ENCODE assay signal across 7 cellular contexts in the genomic region with DNA sequence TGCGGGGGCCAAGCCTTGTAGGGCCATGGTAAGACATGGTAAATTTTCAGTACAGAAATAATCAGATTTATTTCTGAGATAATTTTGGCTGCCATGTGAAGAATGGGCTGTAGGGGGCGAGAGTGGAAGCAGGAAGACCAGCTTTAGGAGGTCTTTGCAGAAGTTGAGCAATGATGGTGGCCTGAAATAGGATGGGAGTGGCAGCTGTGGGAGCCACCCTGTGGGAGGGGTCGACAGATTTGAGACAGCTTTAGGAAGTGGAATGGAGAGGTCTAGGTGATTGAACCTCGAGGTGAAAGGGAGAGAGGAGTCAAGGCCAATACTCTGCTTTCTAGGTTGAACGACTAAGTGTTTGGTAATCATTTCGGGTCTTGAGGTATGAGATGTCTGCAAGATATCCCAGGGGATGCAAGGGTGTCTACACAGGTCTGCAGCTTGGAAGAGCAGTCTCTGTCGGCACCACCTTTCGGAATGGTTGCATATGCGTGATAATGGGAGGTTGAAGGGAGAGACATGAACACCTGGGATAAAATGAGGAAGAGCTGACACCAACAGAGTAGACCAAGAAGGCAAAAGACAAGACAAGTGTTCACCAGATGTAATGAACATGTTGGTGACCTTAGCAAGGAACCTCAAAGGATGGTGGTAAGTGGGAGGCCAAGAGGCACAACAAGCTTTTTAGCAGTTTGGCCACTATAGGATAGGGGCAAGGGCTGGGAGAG. TPM values are rescaled to one million over a fixed set of nuclear protein-coding genes. Genes with fewer than 3 reads are reported as not detected.
DNase-seq lines count a peak whose midpoint lies in the region; ATAC-seq, FAIRE-seq and TF ChIP-seq lines count a peak whose summit lies in the region.

No MANE protein-coding gene starts in this region.

- BruUV-seq in HepG2 (replicated peaks; lab: Mats Ljungman, UMichigan) = no TSS peak

- H3K4me2 ChIP-seq in HepG2 (ENCODE audit: low read depth, low read length) = no peak overlapping the region

- H3K27ac ChIP-seq in SJCRH30 (no peak overlapping the region), HepG2 (ENCODE audit: extremely low read length, insufficient read depth, low read length) (no peak overlapping the region), upper lobe of right lung (no peak overlapping the region)

- no peak overlapping the region for H3K4me3 ChIP-seq in SJCRH30
- no peak overlapping the region for H3K4me3 ChIP-seq in HepG2 (replicated peaks in 1 of 3; ENCODE audit: insufficient read depth in 1 of 3, low read depth in 2 of 3, low read length in 3 of 3)
- no peak overlapping the region for H3K4me3 ChIP-seq in upper lobe of right lung

- CTCF ChIA-PET in HepG2 (lab: Yijun Ruan, JAX; ENCODE audit: low intra/inter-chr PET ratio, low total read pairs) = interaction anchor here (1.2 to 1.9 kb wide), 4 partner anchors 14 to 147 kb away, joined by 5 to 13 read pairs (median 5); partner anchors contain the start of gene GRN

- no peak; the same call in 2 of the 3 replicates for ATAC-seq in HepG2
- ATAC-seq in upper lobe of right lung = no peak
- ATAC-seq in GM19397 (IDR thresholded peaks at IDR 0.05; ENCODE audit: unreplicated experiment) = no peak

- peak; percentile 96 for FAIRE-seq in HepG2 (lab: Jason Lieb, UNC)

- no peak overlapping the region for H2AFZ ChIP-seq in HepG2 (ENCODE audit: low read length)

- POLR2A ChIA-PET in HepG2 (lab: Yijun Ruan, JAX) = interaction anchor here (0.6 to 1.1 kb wide), 6 partner anchors 8 to 142 kb away, joined by 3 to 8 read pairs (median 4); partner anchors contain the start of gene TMUB2

- peak; percentile 54; the same call in 1 of the 2 replicates for TF ChIP-seq RAD21 in HepG2 (CRISPR knock-in tag; IDR thresholded peaks at IDR 0.05)

- WGBS in HepG2 (ENCODE audit: low lambda C conversion rate) = 51% methylated on average over 9 of the region's 9 CpGs

- in situ Hi-C loops in HepG2 (cut with HindIII; ENCODE audit: extremely low pct_ligation_motif_present, low pct_unique_long_range_greater_than_20kb) = no loop called here

- peak; percentile 73 for TF ChIP-seq CTCF in HepG2 (CRISPR knock-in tag; IDR thresholded peaks at IDR 0.05)
- peak; percentile 68 for TF ChIP-seq CTCF in upper lobe of right lung (IDR thresholded peaks at IDR 0.05)

- TF ChIP-seq EP300 in HepG2 (IDR thresholded peaks at IDR 0.05; ENCODE audit: low read depth in 2 of 2, low read length in 2 of 2) = no peak
- TF ChIP-seq EP300 in HepG2 (CRISPR knock-in tag; IDR thresholded peaks at IDR 0.05; ENCODE audit: borderline replicate concordance) = no peak

- H3K9me3 ChIP-seq in SJCRH30 (replicated peaks) (no peaks in the 10 kb centered on the region), HepG2 (ENCODE audit: low read length) (no peaks in the 10 kb centered on the region), upper lobe of right lung (no peaks in the 10 kb centered on the region)

- peaks cover under 1% of the 10 kb centered on the region for H3K79me2 ChIP-seq in HepG2 (ENCODE audit: insufficient read depth, low read length)

- peaks cover 4% of the 10 kb centered on the region; the same call in 1 of the 2 replicates for H3K4me1 ChIP-seq in SJCRH30
- H3K4me1 ChIP-seq in HepG2 (ENCODE audit: insufficient read depth, low read length) = peaks cover 27% of the 10 kb centered on the region
- H3K4me1 ChIP-seq in upper lobe of right lung = peaks cover 11% of the 10 kb centered on the region

- TF ChIP-seq POLR2A in HepG2 (IDR thresholded peaks at IDR 0.05; ENCODE audit: insufficient read depth in 1 of 2, low read depth in 2 of 2, low read length in 2 of 2) = no peak

- H4K20me1 ChIP-seq in HepG2 (ENCODE audit: insufficient read depth, low read length) = no peaks in the 10 kb centered on the region

- H3K36me3 ChIP-seq in SJCRH30 = peaks cover 17% of the 10 kb centered on the region
- peaks cover 7 to 17% of the 10 kb centered on the region in 2 experiments; a peak in 4 of 5 replicates for H3K36me3 ChIP-seq in HepG2 (replicated peaks in 1 of 2; ENCODE audit: control insufficient read depth in 1 of 2, insufficient read depth in 2 of 2, low read length in 2 of 2)
- peaks cover 26% of the 10 kb centered on the region for H3K36me3 ChIP-seq in upper lobe of right lung

- DNase-seq in Daoy (ENCODE audit: low read depth) (peak; percentile 43), HuH-7.5 (ENCODE audit: low spot score) (peak; percentile 66), SJCRH30 (peak; percentile 63 to 80), astrocyte of the hippocampus (ENCODE audit: low read depth, low spot score) (peak; percentile 58), HepG2 (ENCODE audit: low spot score) (peak; percentile 78), upper lobe of right lung (no peak)

- intact Hi-C loops in HepG2 (cut with micrococcal nuclease; ENCODE audit: unreplicated experiment) (loop anchor here (2.0 to 5.0 kb wide), 2 partner anchors 15 to 123 kb away; partner anchors contain the start of gene UBTF), upper lobe of right lung (cut with DNase I) (no loop called here)

- H3K9ac ChIP-seq in HepG2 (ENCODE audit: insufficient read depth, low read depth, low read length) = no peak overlapping the region

- H3K27me3 ChIP-seq in SJCRH30 (no peaks in the 10 kb centered on the region), HepG2 (ENCODE audit: control insufficient read depth in 1 of 2, insufficient read depth in 2 of 2, low read length in 2 of 2) (no peaks in the 10 kb centered on the region; a peak in 1 of 5 replicates), upper lobe of right lung (no peaks in the 10 kb centered on the region)

RNA-seq across cellular contexts. Expression of gene ATXN7L3, which starts 4.2 kb away (rescaled TPM):
- total RNA-seq in Daoy (2014; rRNA removed; shearing (Covaris generic)) = 23.6 and 41.2 TPM in 2 replicates
- total RNA-seq in SJCRH30 (2014; rRNA removed; shearing (Covaris generic)) = 59.7 and 62.4 TPM in 2 replicates
- total RNA-seq in HepG2 (2016; rRNA removed; fragmentation: Illumina TruSeq; extraction: Trizol) (45.7 and 59.1 TPM in 2 replicates), upper lobe of right lung (65.0 TPM)
- 12.2 and 14.1 TPM in 2 replicates for total RNA-seq in HepG2 (2016; cell fraction: cytosol; rRNA removed; fragmentation: Illumina TruSeq; extraction: Trizol; ENCODE audit: low read depth)
- total RNA-seq in HepG2 (2016; cell fraction: insoluble cytoplasmic fraction; rRNA removed; fragmentation: Illumina TruSeq; extraction: Trizol) = 42.7 and 60.0 TPM in 2 replicates
- 45.9 and 46.8 TPM in 2 replicates for total RNA-seq in HepG2 (2016; cell fraction: membrane; rRNA removed; fragmentation: Illumina TruSeq; extraction: Trizol)
- 42.7 and 44.6 TPM in 2 replicates for total RNA-seq in HepG2 (2016; cell fraction: nucleus; rRNA removed; fragmentation: Illumina TruSeq; extraction: Trizol)
- polyA plus RNA-seq in HepG2 (2011; rRNA removed) = 44.5 and 49.3 TPM in 2 replicates
- polyA plus RNA-seq in HepG2 (2011; cell fraction: cytosol; rRNA removed) = 39.5 and 41.0 TPM in 2 replicates
- polyA plus RNA-seq in HepG2 (2011; cell fraction: nucleus; rRNA removed) = 121 and 131 TPM in 2 replicates
- 37.8 and 38.4 TPM in 2 replicates for polyA plus RNA-seq in HepG2 (2012)
- polyA plus RNA-seq in HepG2 (2016; cell fraction: cytosol; fragmentation: Illumina TruSeq; extraction: Trizol; ENCODE audit: low read depth) = 7.6 and 9.2 TPM in 2 replicates
- 50.4 and 54.3 TPM in 2 replicates for polyA plus RNA-seq in HepG2 (2016; cell fraction: insoluble cytoplasmic fraction; fragmentation: Illumina TruSeq; extraction: Trizol; ENCODE audit: low read depth)
- 32.8 and 36.7 TPM in 2 replicates for polyA plus RNA-seq in HepG2 (2016; cell fraction: membrane; fragmentation: Illumina TruSeq; extraction: Trizol; ENCODE audit: low read depth)
- polyA plus RNA-seq in HepG2 (2016; cell fraction: nucleus; fragmentation: Illumina TruSeq; extraction: Trizol; ENCODE audit: insufficient read depth, low read depth) = 81.5 and 96.7 TPM in 2 replicates
- 65.3 and 85.1 TPM in 2 replicates for polyA minus RNA-seq in HepG2 (2011; rRNA and poly(A)+ RNA removed; ENCODE audit: low replicate concordance)
- polyA minus RNA-seq in HepG2 (2011; cell fraction: cytosol; rRNA and poly(A)+ RNA removed) = 25.4 and 26.4 TPM in 2 replicates
- polyA minus RNA-seq in HepG2 (2011; cell fraction: nucleus; rRNA and poly(A)+ RNA removed) = 47.9 and 72.6 TPM in 2 replicates

RNA-seq across cellular contexts. Expression of gene UBTF, which starts 15.6 kb away (rescaled TPM):
- total RNA-seq in Daoy (2014; rRNA removed; shearing (Covaris generic)) = 57.9 and 74.4 TPM in 2 replicates
- 76.6 and 78.9 TPM in 2 replicates for total RNA-seq in SJCRH30 (2014; rRNA removed; shearing (Covaris generic))
- total RNA-seq in HepG2 (2016; rRNA removed; fragmentation: Illumina TruSeq; extraction: Trizol) (52.1 and 60.9 TPM in 2 replicates), upper lobe of right lung (62.6 TPM)
- total RNA-seq in HepG2 (2016; cell fraction: cytosol; rRNA removed; fragmentation: Illumina TruSeq; extraction: Trizol; ENCODE audit: low read depth) = 13.2 and 14.5 TPM in 2 replicates
- 46.2 and 61.5 TPM in 2 replicates for total RNA-seq in HepG2 (2016; cell fraction: insoluble cytoplasmic fraction; rRNA removed; fragmentation: Illumina TruSeq; extraction: Trizol)
- 33.7 and 33.9 TPM in 2 replicates for total RNA-seq in HepG2 (2016; cell fraction: membrane; rRNA removed; fragmentation: Illumina TruSeq; extraction: Trizol)
- total RNA-seq in HepG2 (2016; cell fraction: nucleus; rRNA removed; fragmentation: Illumina TruSeq; extraction: Trizol) = 43.5 and 47.5 TPM in 2 replicates
- polyA plus RNA-seq in HepG2 (2011; rRNA removed) = 15.2 and 16.1 TPM in 2 replicates
- 9.1 and 10.0 TPM in 2 replicates for polyA plus RNA-seq in HepG2 (2011; cell fraction: cytosol; rRNA removed)
- 35.4 and 41.3 TPM in 2 replicates for polyA plus RNA-seq in HepG2 (2011; cell fraction: nucleus; rRNA removed)
- polyA plus RNA-seq in HepG2 (2012) = 27.8 and 33.4 TPM in 2 replicates
- 8.6 and 8.7 TPM in 2 replicates for polyA plus RNA-seq in HepG2 (2016; cell fraction: cytosol; fragmentation: Illumina TruSeq; extraction: Trizol; ENCODE audit: low read depth)
- polyA plus RNA-seq in HepG2 (2016; cell fraction: insoluble cytoplasmic fraction; fragmentation: Illumina TruSeq; extraction: Trizol; ENCODE audit: low read depth) = 57.4 and 68.3 TPM in 2 replicates
- 21.7 and 23.2 TPM in 2 replicates for polyA plus RNA-seq in HepG2 (2016; cell fraction: membrane; fragmentation: Illumina TruSeq; extraction: Trizol; ENCODE audit: low read depth)
- 93.7 and 94.2 TPM in 2 replicates for polyA plus RNA-seq in HepG2 (2016; cell fraction: nucleus; fragmentation: Illumina TruSeq; extraction: Trizol; ENCODE audit: insufficient read depth, low read depth)
- polyA minus RNA-seq in HepG2 (2011; rRNA and poly(A)+ RNA removed; ENCODE audit: low replicate concordance) = 11.5 and 30.7 TPM in 2 replicates
- polyA minus RNA-seq in HepG2 (2011; cell fraction: cytosol; rRNA and poly(A)+ RNA removed) = 8.2 and 9.9 TPM in 2 replicates
- polyA minus RNA-seq in HepG2 (2011; cell fraction: nucleus; rRNA and poly(A)+ RNA removed) = 29.7 and 33.2 TPM in 2 replicates

RNA-seq across cellular contexts. Expression of gene TMUB2, which starts 17.1 kb away (rescaled TPM):
- total RNA-seq in Daoy (2014; rRNA removed; shearing (Covaris generic)) = 7.0 and 9.2 TPM in 2 replicates
- 27.8 and 29.6 TPM in 2 replicates for total RNA-seq in SJCRH30 (2014; rRNA removed; shearing (Covaris generic))
- total RNA-seq in HepG2 (2016; rRNA removed; fragmentation: Illumina TruSeq; extraction: Trizol) = 18.7 and 26.9 TPM in 2 replicates
- 9.7 and 10.5 TPM in 2 replicates for total RNA-seq in HepG2 (2016; cell fraction: cytosol; rRNA removed; fragmentation: Illumina TruSeq; extraction: Trizol; ENCODE audit: low read depth)
- total RNA-seq in HepG2 (2016; cell fraction: insoluble cytoplasmic fraction; rRNA removed; fragmentation: Illumina TruSeq; extraction: Trizol) = 17.2 and 28.2 TPM in 2 replicates
- total RNA-seq in HepG2 (2016; cell fraction: membrane; rRNA removed; fragmentation: Illumina TruSeq; extraction: Trizol) = 18.3 and 23.2 TPM in 2 replicates
- 23.0 and 27.8 TPM in 2 replicates for total RNA-seq in HepG2 (2016; cell fraction: nucleus; rRNA removed; fragmentation: Illumina TruSeq; extraction: Trizol)
- 50.8 and 55.5 TPM in 2 replicates for polyA plus RNA-seq in HepG2 (2011; rRNA removed)
- 41.4 and 47.9 TPM in 2 replicates for polyA plus RNA-seq in HepG2 (2011; cell fraction: cytosol; rRNA removed)
- 102 and 118 TPM in 2 replicates for polyA plus RNA-seq in HepG2 (2011; cell fraction: nucleus; rRNA removed)
- polyA plus RNA-seq in HepG2 (2012) = 22.8 and 25.7 TPM in 2 replicates
- 8.4 and 10.1 TPM in 2 replicates for polyA plus RNA-seq in HepG2 (2016; cell fraction: cytosol; fragmentation: Illumina TruSeq; extraction: Trizol; ENCODE audit: low read depth)
- 19.7 and 21.2 TPM in 2 replicates for polyA plus RNA-seq in HepG2 (2016; cell fraction: insoluble cytoplasmic fraction; fragmentation: Illumina TruSeq; extraction: Trizol; ENCODE audit: low read depth)
- 18.3 and 18.4 TPM in 2 replicates for polyA plus RNA-seq in HepG2 (2016; cell fraction: membrane; fragmentation: Illumina TruSeq; extraction: Trizol; ENCODE audit: low read depth)
- polyA plus RNA-seq in HepG2 (2016; cell fraction: nucleus; fragmentation: Illumina TruSeq; extraction: Trizol; ENCODE audit: insufficient read depth, low read depth) = 62.7 and 64.3 TPM in 2 replicates
- 28.1 and 44.6 TPM in 2 replicates for polyA minus RNA-seq in HepG2 (2011; rRNA and poly(A)+ RNA removed; ENCODE audit: low replicate concordance)
- 13.8 and 15.3 TPM in 2 replicates for polyA minus RNA-seq in HepG2 (2011; cell fraction: cytosol; rRNA and poly(A)+ RNA removed)
- polyA minus RNA-seq in HepG2 (2011; cell fraction: nucleus; rRNA and poly(A)+ RNA removed) = 21.1 and 21.4 TPM in 2 replicates
- 38.8 TPM for total RNA-seq in upper lobe of right lung

RNA-seq across cellular contexts. Expression of gene ASB16, which starts 33.4 kb away (rescaled TPM):
- total RNA-seq in Daoy (2014; rRNA removed; shearing (Covaris generic)) = not detected in 2 replicates
- total RNA-seq in SJCRH30 (2014; rRNA removed; shearing (Covaris generic)) = not detected in 2 replicates
- total RNA-seq in HepG2 (2016; rRNA removed; fragmentation: Illumina TruSeq; extraction: Trizol) = 0.07 TPM in 1 of 2 replicates, not detected in the other
- total RNA-seq in HepG2 (2016; cell fraction: cytosol; rRNA removed; fragmentation: Illumina TruSeq; extraction: Trizol; ENCODE audit: low read depth) = not detected in 2 replicates
- total RNA-seq in HepG2 (2016; cell fraction: insoluble cytoplasmic fraction; rRNA removed; fragmentation: Illumina TruSeq; extraction: Trizol) = not detected in 2 replicates
- total RNA-seq in HepG2 (2016; cell fraction: membrane; rRNA removed; fragmentation: Illumina TruSeq; extraction: Trizol) = not detected in 2 replicates
- total RNA-seq in HepG2 (2016; cell fraction: nucleus; rRNA removed; fragmentation: Illumina TruSeq; extraction: Trizol) = not detected in 2 replicates
- 0.05 TPM in 1 of 2 replicates, not detected in the other for polyA plus RNA-seq in HepG2 (2011; rRNA removed)
- 0.04 and 0.10 TPM in 2 replicates for polyA plus RNA-seq in HepG2 (2011; cell fraction: cytosol; rRNA removed)
- 0.45 and 0.47 TPM in 2 replicates for polyA plus RNA-seq in HepG2 (2011; cell fraction: nucleus; rRNA removed)
- polyA plus RNA-seq in HepG2 (2012) = 0.47 and 0.64 TPM in 2 replicates
- polyA plus RNA-seq in HepG2 (2016; cell fraction: cytosol; fragmentation: Illumina TruSeq; extraction: Trizol; ENCODE audit: low read depth) = not detected in 2 replicates
- not detected in 2 replicates for polyA plus RNA-seq in HepG2 (2016; cell fraction: insoluble cytoplasmic fraction; fragmentation: Illumina TruSeq; extraction: Trizol; ENCODE audit: low read depth)
- polyA plus RNA-seq in HepG2 (2016; cell fraction: membrane; fragmentation: Illumina TruSeq; extraction: Trizol; ENCODE audit: low read depth) = not detected in 2 replicates
- polyA plus RNA-seq in HepG2 (2016; cell fraction: nucleus; fragmentation: Illumina TruSeq; extraction: Trizol; ENCODE audit: insufficient read depth, low read depth) = not detected in 2 replicates
- 0.09 and 0.40 TPM in 2 replicates for polyA minus RNA-seq in HepG2 (2011; rRNA and poly(A)+ RNA removed; ENCODE audit: low replicate concordance)
- polyA minus RNA-seq in HepG2 (2011; cell fraction: cytosol; rRNA and poly(A)+ RNA removed) = not detected in 2 replicates
- polyA minus RNA-seq in HepG2 (2011; cell fraction: nucleus; rRNA and poly(A)+ RNA removed) = not detected in 2 replicates
- total RNA-seq in upper lobe of right lung = not detected
